In the genomic region with DNA sequence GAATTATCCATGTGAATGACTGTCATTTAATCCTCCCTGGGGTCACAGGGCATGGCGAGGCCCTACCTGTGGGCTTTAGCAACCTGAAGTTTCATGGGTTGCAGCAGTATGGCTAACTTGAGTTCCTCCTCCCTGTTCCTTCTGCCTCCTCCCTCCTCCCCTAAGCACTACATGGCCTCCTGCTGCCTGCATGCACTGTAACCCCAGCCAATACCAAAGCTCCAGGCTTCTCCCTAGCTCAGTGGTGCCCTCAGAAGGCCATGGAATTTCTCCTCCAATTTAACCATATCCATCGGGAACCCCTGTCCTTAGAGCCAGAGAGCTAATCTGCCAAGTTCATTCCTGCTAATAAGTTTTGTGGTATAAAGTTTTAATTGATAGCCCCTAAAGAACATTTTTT, we compare ENCODE assay signal across 18 cellular contexts.
DNase-seq lines count a peak whose midpoint lies in the region; ATAC-seq and TF ChIP-seq lines count a peak whose summit lies in the region.
"Had no signal": no experiment of that assay in that cellular context is flagged by ENCODE, and none has a peak within 500 bp of the region (broad histone marks: within the 10 kb centered on the region; RNA-seq: fewer than 3 reads in every experiment).

No MANE protein-coding gene starts in this region.

- no peaks in the 10 kb centered on the region for H3K36me3 Mint-ChIP-seq in mesothelial cell of epicardium
- peaks cover 6% of the 10 kb centered on the region for H3K36me3 Mint-ChIP-seq in Calu3 (ENCODE audit: insufficient read depth, unreplicated experiment)
- H3K36me3 Mint-ChIP-seq: activated naive CD8-positive, alpha-beta T cell treated with anti-CD3 and anti-CD28 coated beads, Interleukin-2, amount 10 ng/mL, durations not matched to agents 7 days and 5 days; brain; CD14-positive monocyte had no signal

- H3K27ac Mint-ChIP-seq in mesothelial cell of epicardium (no peak overlapping the region), Calu3 (ENCODE audit: unreplicated experiment) (no peak overlapping the region)
- H3K27ac Mint-ChIP-seq: activated naive CD8-positive, alpha-beta T cell treated with anti-CD3 and anti-CD28 coated beads, Interleukin-2, amount 10 ng/mL, durations not matched to agents 7 days and 5 days; brain had no signal

- TF ChIP-seq CTCF in mesothelial cell of epicardium (IDR thresholded peaks at IDR 0.05; ENCODE audit: unreplicated experiment) (no peak), Calu3 (IDR thresholded peaks at IDR 0.05; ENCODE audit: unreplicated experiment) (no peak)

- no TSS peak for BruUV-seq in Calu3 (replicated peaks; lab: Mats Ljungman, UMichigan)

- ATAC-seq in left colon (peak; percentile 23), GM21528 (IDR thresholded peaks at IDR 0.05; ENCODE audit: low FRiP score, unreplicated experiment) (no peak)
- ATAC-seq: left lung had no signal

- no peaks in the 10 kb centered on the region for H3K4me1 Mint-ChIP-seq in mesothelial cell of epicardium
- peaks cover 24% of the 10 kb centered on the region for H3K4me1 Mint-ChIP-seq in Calu3 (ENCODE audit: low read depth, unreplicated experiment)
- H3K4me1 Mint-ChIP-seq: activated naive CD8-positive, alpha-beta T cell treated with anti-CD3 and anti-CD28 coated beads, Interleukin-2, amount 10 ng/mL, durations not matched to agents 7 days and 5 days; CD14-positive monocyte had no signal

- POLR2A ChIA-PET in HEK293T (lab: Yijun Ruan, JAX), result no interaction called here

- H3K27me3 Mint-ChIP-seq in mesothelial cell of epicardium (ENCODE audit: low read depth), result peaks cover 12% of the 10 kb centered on the region
- H3K27me3 Mint-ChIP-seq in Calu3 (ENCODE audit: unreplicated experiment), result peaks cover 9% of the 10 kb centered on the region

- DNase-seq in NCI-H510A treated with DMSO at 0.1 percent for 48 hours (lab: John Stamatoyannopoulos, UW), result peak; percentile 22
- DNase-seq in NCI-H510A (lab: John Stamatoyannopoulos, UW), result no peak
- DNase-seq in HEK293T (ENCODE audit: extremely low spot score), result peak; percentile 28
- DNase-seq in SK-MEL-5 (ENCODE audit: low read depth, low spot score), result peak; percentile 64
- no peak for DNase-seq in left colon
- DNase-seq in mesothelial cell of epicardium (ENCODE audit: low spot score in 2 of 2, unreplicated experiment in 2 of 2), result no peak
- no peak for DNase-seq in Calu3
- DNase-seq: activated naive CD8-positive, alpha-beta T cell treated with anti-CD3 and anti-CD28 coated beads, Interleukin-2, amount 10 ng/mL, durations not matched to agents 7 days and 5 days; foreskin fibroblast; HCEC 1CT; left lung; NCI-H1092; retina; stimulated activated naive CD4-positive, alpha-beta T cell; tibial artery had no signal

- no peak overlapping the region for H3K4me3 Mint-ChIP-seq in mesothelial cell of epicardium
- H3K4me3 Mint-ChIP-seq in Calu3 (ENCODE audit: low read depth, unreplicated experiment), result no peak overlapping the region
- H3K4me3 Mint-ChIP-seq: activated naive CD8-positive, alpha-beta T cell treated with anti-CD3 and anti-CD28 coated beads, Interleukin-2, amount 10 ng/mL, durations not matched to agents 7 days and 5 days; brain; CD14-positive monocyte had no signal

- CTCF ChIA-PET in HEK293T (lab: Yijun Ruan, JAX), result no interaction called here
- CTCF ChIA-PET in Calu3 (lab: Charles Lee), result no interaction called here

- H3K9me3 Mint-ChIP-seq in mesothelial cell of epicardium (no peaks in the 10 kb centered on the region), Calu3 (ENCODE audit: low read depth, unreplicated experiment) (no peaks in the 10 kb centered on the region)
- H3K9me3 Mint-ChIP-seq: activated naive CD8-positive, alpha-beta T cell treated with anti-CD3 and anti-CD28 coated beads, Interleukin-2, amount 10 ng/mL, durations not matched to agents 7 days and 5 days; CD14-positive monocyte had no signal

- intact Hi-C loops in left colon (cut with DNase I, micrococcal nuclease) (no loop called here), Calu3 (cut with micrococcal nuclease; ENCODE audit: unreplicated experiment) (no loop called here)

- in situ Hi-C loops in SK-MEL-5 (cut with HindIII; ENCODE audit: low pct_unique_long_range_greater_than_20kb, low sequenced_read_pairs), result no loop called here

TF ChIP-seq in HEK293T, 16 proteins besides CTCF, POLR2A, EP300 and RAD21:
- no peak for TF ChIP-seq SP1 (IDR thresholded peaks at IDR 0.05)
- TF ChIP-seq ZNF384 (IDR thresholded peaks at IDR 0.05), result no peak
- no peak for TF ChIP-seq NFRKB (IDR thresholded peaks at IDR 0.05)
- no peak for TF ChIP-seq SUZ12 (IDR thresholded peaks at IDR 0.05)
- no peak for TF ChIP-seq CTBP1 (IDR thresholded peaks at IDR 0.05; ENCODE audit: borderline replicate concordance)
- no peak for TF ChIP-seq FOXM1 (IDR thresholded peaks at IDR 0.05; ENCODE audit: borderline replicate concordance)
- TF ChIP-seq FOXK2 (IDR thresholded peaks at IDR 0.05), result no peak

Comparison
In these comparisons a context has a peak if more than half of its experiments do, and no peak if none do; other contexts are left out.
1. DNase-seq: peak in NCI-H510A treated with DMSO at 0.1 percent for 48 hours (single experiment), HEK293T (single experiment) and SK-MEL-5 (single experiment); none in NCI-H510A (single experiment), left colon (0 of 2), mesothelial cell of epicardium (0 of 2) and Calu3 (single experiment).